In the genomic region with DNA sequence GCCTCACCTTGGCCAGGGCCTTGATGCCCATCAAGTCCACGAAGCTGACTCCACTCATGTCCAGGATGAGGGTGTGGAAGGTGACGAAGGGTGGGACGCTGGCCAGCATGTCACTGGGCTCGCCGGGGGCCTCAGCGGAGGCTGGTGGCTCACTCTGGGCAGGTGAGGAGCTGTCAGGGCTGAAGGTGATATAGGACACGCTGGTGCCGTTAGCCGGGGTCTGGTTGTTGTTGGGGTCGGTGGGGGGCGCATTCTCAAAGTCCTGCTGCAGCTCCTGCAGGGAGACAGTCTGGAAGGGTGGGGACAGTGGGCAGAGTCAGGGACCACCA, we compare ENCODE assay signal across 15 cellular contexts. TPM values are rescaled to one million over a fixed set of nuclear protein-coding genes. Genes with fewer than 3 reads are reported as not detected.
"Had no signal": no experiment of that assay in that cellular context is flagged by ENCODE, and none has a peak within 500 bp of the region (broad histone marks: within the 10 kb centered on the region; RNA-seq: fewer than 3 reads in every experiment).

No MANE protein-coding gene starts in this region.

- H3K9me3 ChIP-seq: adrenal gland, esophagus muscularis mucosa, left ventricle myocardium inferior, psoas muscle, right lobe of liver, vagina had no signal

- H3K27me3 Mint-ChIP-seq: activated CD4-positive, alpha-beta T cell treated with anti-CD3 and anti-CD28 coated beads, Interleukin-2, amount 10 ng/mL, durations not matched to agents 7 days and 5 days had no signal

- ATAC-seq: psoas muscle, right lobe of liver had no signal

- H3K27ac ChIP-seq: adrenal gland, esophagus muscularis mucosa, left ventricle myocardium inferior, right lobe of liver, vagina had no signal

- H3K4me3 ChIP-seq: adrenal gland, esophagus muscularis mucosa, left ventricle myocardium inferior, psoas muscle, right lobe of liver, vagina had no signal

- H3K27me3 ChIP-seq: adrenal gland, right lobe of liver, vagina had no signal

- DNase-seq: activated CD4-positive, alpha-beta T cell treated with anti-CD3 and anti-CD28 coated beads, Interleukin-2, amount 10 ng/mL, durations not matched to agents 7 days and 5 days; activated T-cell treated with anti-CD3 and anti-CD28 coated beads, Interleukin-2, amount 50 U/mL, for 1 hour; hippocampal formation; left ventricle myocardium inferior; mesendoderm; occipital lobe; psoas muscle; right lobe of liver; stimulated activated CD4-positive, alpha-beta T cell treated with anti-CD3 and anti-CD28 coated beads, Interleukin-1b, Interleukin-23, amount 100 ng/mL, for 48 hours had no signal

- H3K9me3 Mint-ChIP-seq: activated CD4-positive, alpha-beta T cell treated with anti-CD3 and anti-CD28 coated beads, Interleukin-2, amount 10 ng/mL, durations not matched to agents 7 days and 5 days; activated naive CD4-positive, alpha-beta T cell treated with anti-CD3 and anti-CD28 coated beads, Interleukin-2, amount 50 U/mL, for 24 hours; natural killer cell treated with Interleukin-12 subunit alpha and Interleukin-12 subunit beta and Interleukin-15 and Interleukin-18, amount 100 ng/mL, for 72 hours had no signal

- H3K36me3 ChIP-seq: adrenal gland, esophagus muscularis mucosa, left ventricle myocardium inferior, right lobe of liver, vagina had no signal

- H3K4me1 Mint-ChIP-seq: activated CD4-positive, alpha-beta T cell treated with anti-CD3 and anti-CD28 coated beads, Interleukin-2, amount 10 ng/mL, durations not matched to agents 7 days and 5 days; activated naive CD4-positive, alpha-beta T cell treated with anti-CD3 and anti-CD28 coated beads, Interleukin-2, amount 50 U/mL, for 24 hours had no signal

- H3K4me1 ChIP-seq: adrenal gland, right lobe of liver, vagina had no signal

- H3K36me3 Mint-ChIP-seq: activated naive CD4-positive, alpha-beta T cell treated with anti-CD3 and anti-CD28 coated beads, Interleukin-2, amount 50 U/mL, for 24 hours; natural killer cell treated with Interleukin-12 subunit alpha and Interleukin-12 subunit beta and Interleukin-15 and Interleukin-18, amount 100 ng/mL, for 72 hours had no signal

- H3K4me3 Mint-ChIP-seq: activated CD4-positive, alpha-beta T cell treated with anti-CD3 and anti-CD28 coated beads, Interleukin-2, amount 10 ng/mL, durations not matched to agents 7 days and 5 days; activated naive CD4-positive, alpha-beta T cell treated with anti-CD3 and anti-CD28 coated beads, Interleukin-2, amount 50 U/mL, for 24 hours; natural killer cell treated with Interleukin-12 subunit alpha and Interleukin-12 subunit beta and Interleukin-15 and Interleukin-18, amount 100 ng/mL, for 72 hours had no signal

- H3K27ac Mint-ChIP-seq: activated CD4-positive, alpha-beta T cell treated with anti-CD3 and anti-CD28 coated beads, Interleukin-2, amount 10 ng/mL, durations not matched to agents 7 days and 5 days; activated naive CD4-positive, alpha-beta T cell treated with anti-CD3 and anti-CD28 coated beads, Interleukin-2, amount 50 U/mL, for 24 hours; natural killer cell treated with Interleukin-12 subunit alpha and Interleukin-12 subunit beta and Interleukin-15 and Interleukin-18, amount 100 ng/mL, for 72 hours had no signal

RNA-seq across cellular contexts. Expression of gene SLC26A9, which starts 21.7 kb away (rescaled TPM):
- total RNA-seq: activated CD4-positive, alpha-beta T cell treated with anti-CD3 and anti-CD28 coated beads, Interleukin-2, amount 10 ng/mL, durations not matched to agents 7 days and 5 days; kidney epithelial cell; natural killer cell treated with Interleukin-12 subunit alpha and Interleukin-12 subunit beta and Interleukin-15 and Interleukin-18, amount 100 ng/mL, for 72 hours; occipital lobe had no signal
